In the genomic region with DNA sequence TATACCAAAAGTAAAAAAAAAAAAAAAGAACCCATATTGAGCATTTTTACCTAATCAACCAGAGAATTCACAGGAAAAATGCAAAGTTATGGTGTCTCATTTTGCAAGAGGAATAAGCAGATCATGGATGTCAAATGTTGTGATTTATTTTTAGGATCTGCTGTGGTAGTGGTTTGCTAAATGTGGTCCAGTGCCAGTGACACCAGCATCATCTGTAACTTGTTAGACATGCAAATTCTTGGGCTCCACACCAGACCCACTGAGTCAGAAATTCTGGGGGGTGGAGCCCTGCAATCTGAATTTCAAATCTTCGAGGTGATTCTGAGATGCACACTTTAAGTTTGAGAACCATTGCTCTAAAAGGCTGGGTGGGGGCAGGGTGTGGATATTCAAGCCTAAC, we compare ENCODE assay signal across 17 cellular contexts.
"Had no signal": no experiment of that assay in that cellular context is flagged by ENCODE, and none has a peak within 500 bp of the region (broad histone marks: within the 10 kb centered on the region; RNA-seq: fewer than 3 reads in every experiment).

No MANE protein-coding gene starts in this region.

- ATAC-seq: activated CD8-positive, alpha-beta memory T cell treated with anti-CD3 and anti-CD28 coated beads, Interleukin-2, amount 10 ng/mL, durations not matched to agents 7 days and 5 days; left cardiac atrium; natural killer cell treated with Interleukin-12 subunit alpha and Interleukin-12 subunit beta and Interleukin-15 and Interleukin-18, amount 100 ng/mL, for 72 hours; sciatic nerve; stimulated activated effector memory CD8-positive, alpha-beta T cell treated with anti-CD3 and anti-CD28 coated beads, Interleukin-12 subunit alpha, Interleukin-12 subunit beta, amount 100 ng/mL, for 72 hours had no signal

- DNase-seq: activated CD4-positive, alpha-beta T cell treated with anti-CD3 and anti-CD28 coated beads, Interleukin-2, amount 50 U/mL, for 48 hours; activated CD8-positive, alpha-beta memory T cell treated with anti-CD3 and anti-CD28 coated beads, Interleukin-2, amount 10 ng/mL, durations not matched to agents 7 days and 5 days; activated naive CD4-positive, alpha-beta T cell treated with Interleukin-2 at 50 U/mL for 16 hours; activated naive CD8-positive, alpha-beta T cell treated with anti-CD3 and anti-CD28 coated beads, Interleukin-2, amount 10 ng/mL, durations not matched to agents 7 days and 5 days; caudate nucleus; endodermal cell; left cardiac atrium; stimulated activated CD4-positive, alpha-beta T cell treated with anti-CD3 and anti-CD28 coated beads, Interleukin-4, amount 100 ng/mL, for 24 hours; stomach; testis; upper lobe of left lung had no signal

- H3K27ac ChIP-seq: epithelial cell of prostate, neutrophil, parathyroid adenoma, stomach, testis, upper lobe of left lung had no signal

- H3K9me3 ChIP-seq: neutrophil, stomach, testis, upper lobe of left lung had no signal

- H3K4me1 ChIP-seq: parathyroid adenoma, stomach, testis, upper lobe of left lung had no signal

- H3K27me3 ChIP-seq: neutrophil, stomach, testis, upper lobe of left lung had no signal

- H3K79me2 ChIP-seq: parathyroid adenoma had no signal

- H3K36me3 ChIP-seq: neutrophil, stomach, upper lobe of left lung had no signal

- H3K4me3 ChIP-seq: stomach, testis, upper lobe of left lung had no signal

- H2AFZ ChIP-seq: parathyroid adenoma had no signal

- H3K9ac ChIP-seq: parathyroid adenoma had no signal
